1 cellular context compared by ENCODE assay signal in the genomic region with DNA sequence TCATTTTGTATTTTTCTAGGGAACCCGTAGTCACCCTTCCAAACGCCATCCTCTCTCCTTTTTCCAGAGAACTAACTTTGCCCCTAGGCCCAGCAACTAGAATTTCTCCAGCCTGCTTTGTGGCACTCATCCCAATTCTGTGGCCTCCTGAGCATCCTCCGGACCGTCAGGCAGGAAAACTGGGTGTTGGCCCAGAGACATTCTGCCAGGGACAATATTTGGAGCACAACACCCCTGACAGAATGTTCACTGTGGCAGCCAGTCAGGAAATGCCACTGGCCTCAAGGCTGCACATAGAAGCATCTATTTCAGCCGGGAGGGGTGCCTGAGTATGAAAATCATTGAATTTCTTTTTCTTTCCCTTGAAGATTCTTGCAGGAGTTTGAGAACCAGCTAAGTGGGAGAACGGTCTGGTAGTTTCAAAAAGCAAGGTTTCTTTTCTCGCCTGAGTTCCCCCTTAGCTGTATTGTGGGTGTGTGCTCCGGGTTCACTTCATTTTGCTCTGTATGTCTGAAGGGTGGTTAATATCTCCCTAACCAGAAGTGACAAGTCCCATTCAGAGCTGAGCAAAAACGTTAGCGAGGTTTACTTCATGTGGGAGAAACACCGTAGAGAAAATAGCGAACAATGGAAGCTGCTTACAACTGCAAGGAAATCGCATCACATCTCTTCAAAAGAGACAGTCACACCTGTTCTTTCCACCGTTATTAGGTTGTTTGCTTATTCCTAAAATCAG.
TF ChIP-seq lines count a peak whose summit lies in the region.

No MANE protein-coding gene starts in this region.

TF ChIP-seq in IMR-90, 13 proteins besides CTCF, POLR2A, EP300 and RAD21:
- TF ChIP-seq MAZ (IDR thresholded peaks at IDR 0.05; ENCODE audit: borderline replicate concordance, low read depth, low read length) (no peak), MXI1 (IDR thresholded peaks at IDR 0.05; ENCODE audit: borderline replicate concordance, low read depth, low read length) (no peak), RFX5 (IDR thresholded peaks at IDR 0.05; ENCODE audit: low read depth, low read length) (no peak), BHLHE40 (IDR thresholded peaks at IDR 0.05; ENCODE audit: low read depth, low read length) (no peak), CEBPB (IDR thresholded peaks at IDR 0.05; ENCODE audit: low read depth, low read length) (no peak), NFE2L2 (IDR thresholded peaks at IDR 0.05; ENCODE audit: low read depth, low read length) (no peak), MAFK (IDR thresholded peaks at IDR 0.05; ENCODE audit: low read depth, low read length) (no peak), FOS (IDR thresholded peaks at IDR 0.05; ENCODE audit: low read depth, low read length) (no peak), RCOR1 (IDR thresholded peaks at IDR 0.05; ENCODE audit: insufficient replicate concordance, low read length) (no peak)
